In genomic region chr13:20924758-20925394, GRCh38 we compare ENCODE assay signal across 8 cellular contexts. TPM values are rescaled to one million over a fixed set of nuclear protein-coding genes. Genes with fewer than 3 reads are reported as not detected.
A peak's percentile ranks its signal among the peaks of the same experiment; 100 is the strongest.
DNase-seq lines count a peak whose midpoint lies in the region; ATAC-seq and TF ChIP-seq lines count a peak whose summit lies in the region.

No MANE protein-coding gene starts in this region.

- H3K27me3 ChIP-seq in Loucy (ENCODE audit: insufficient read depth, low read length, poor library complexity, severe bottlenecking) (no peaks in the 10 kb centered on the region), SJSA1 (replicated peaks) (no peaks in the 10 kb centered on the region), parathyroid adenoma (ENCODE audit: control insufficient read depth, insufficient read depth, low read length) (no peaks in the 10 kb centered on the region), upper lobe of left lung (no peaks in the 10 kb centered on the region)

- no peak overlapping the region for H3K9ac ChIP-seq in Loucy (ENCODE audit: low read depth, low read length, poor library complexity, severe bottlenecking)
- H3K9ac ChIP-seq in parathyroid adenoma = no peak overlapping the region

- ATAC-seq in upper lobe of left lung (ENCODE audit: low FRiP score in 2 of 2) = peak; percentile 63 to 73

- H3K4me2 ChIP-seq in Loucy (ENCODE audit: low read depth, low read length, poor library complexity, severe bottlenecking) = peak overlapping the region; percentile 39
- H3K4me2 ChIP-seq in parathyroid adenoma (ENCODE audit: low read length) = no peak overlapping the region

- TF ChIP-seq EP300 in upper lobe of left lung (IDR thresholded peaks at IDR 0.05) = no peak

- H3K36me3 ChIP-seq in Loucy (ENCODE audit: insufficient read depth, low read length) (no peaks in the 10 kb centered on the region), SJSA1 (no peaks in the 10 kb centered on the region), parathyroid adenoma (ENCODE audit: control insufficient read depth, insufficient read depth, low read length) (no peaks in the 10 kb centered on the region), upper lobe of left lung (no peaks in the 10 kb centered on the region)

- H2AFZ ChIP-seq in Loucy (ENCODE audit: low read length) (peak overlapping the region; percentile 81), parathyroid adenoma (no peak overlapping the region)

- 27 to 32% methylated on average over 3 of the region's 3 CpGs for WGBS in upper lobe of left lung, 2 donors

- no peaks in the 10 kb centered on the region for H3K9me3 ChIP-seq in Loucy (ENCODE audit: insufficient read depth, low read depth, low read length)
- no peaks in the 10 kb centered on the region for H3K9me3 ChIP-seq in SJSA1 (replicated peaks)
- H3K9me3 ChIP-seq in parathyroid adenoma (ENCODE audit: control insufficient read depth, low read length) = no peaks in the 10 kb centered on the region
- H3K9me3 ChIP-seq in upper lobe of left lung = no peaks in the 10 kb centered on the region

- no peaks in the 10 kb centered on the region for H3K4me1 ChIP-seq in Loucy (ENCODE audit: insufficient read depth, low read length, poor library complexity, severe bottlenecking)
- H3K4me1 ChIP-seq in SJSA1 (replicated peaks) = no peaks in the 10 kb centered on the region
- no peaks in the 10 kb centered on the region for H3K4me1 ChIP-seq in parathyroid adenoma
- H3K4me1 ChIP-seq in upper lobe of left lung = no peaks in the 10 kb centered on the region

- no peaks in the 10 kb centered on the region for H4K20me1 ChIP-seq in Loucy (ENCODE audit: insufficient read depth, low read length, poor library complexity, severe bottlenecking)

- H3K79me2 ChIP-seq in Loucy (ENCODE audit: insufficient read depth, low read length) (no peaks in the 10 kb centered on the region), parathyroid adenoma (no peaks in the 10 kb centered on the region)

- H3K27ac ChIP-seq in SJSA1 (no peak overlapping the region), parathyroid adenoma (no peak overlapping the region), upper lobe of left lung (no peak overlapping the region)

- peak; percentile 11 for DNase-seq in DMS 273 treated with DMSO at 0.1 percent for 48 hours (lab: John Stamatoyannopoulos, UW)
- peak; percentile 40 to 76 for DNase-seq in SJSA1 (ENCODE audit: low read depth in 1 of 2, low spot score in 2 of 2)
- peak; percentile 85 for DNase-seq in activated effector memory CD4-positive, alpha-beta T cell treated with anti-CD3 and anti-CD28 coated beads, Interleukin-2, amount 50 U/mL, for 16 hours
- DNase-seq in glomerular visceral epithelial cell (ENCODE audit: extremely low spot score) = peak; percentile 76
- DNase-seq in upper lobe of left lung = peak in 1 of 2 donors; percentile 79
- no peak for DNase-seq in GOT3 (lab: John Stamatoyannopoulos, UW)

- no peak for TF ChIP-seq POLR2A in upper lobe of left lung (IDR thresholded peaks at IDR 0.05)

- H3K4me3 ChIP-seq in Loucy (ENCODE audit: low read length, poor library complexity, severe bottlenecking) = no peak overlapping the region
- no peak overlapping the region for H3K4me3 ChIP-seq in SJSA1
- H3K4me3 ChIP-seq in parathyroid adenoma (ENCODE audit: low read depth, low read length) = no peak overlapping the region
- no peak overlapping the region for H3K4me3 ChIP-seq in upper lobe of left lung

- no peaks in the 10 kb centered on the region for H3K9me2 ChIP-seq in Loucy (replicated peaks; ENCODE audit: low read depth, low read length)

- TF ChIP-seq CTCF in Loucy (conservative IDR thresholded peaks at IDR 0.05; ENCODE audit: low read length) (peak; percentile 84), parathyroid adenoma (IDR thresholded peaks at IDR 0.05) (peak; percentile 52), upper lobe of left lung (IDR thresholded peaks at IDR 0.05) (peak in 5 of 6 experiments; percentile 32 to 67 (median 50))

- H3F3A ChIP-seq in Loucy (ENCODE audit: low read depth) = no peaks in the 10 kb centered on the region

RNA-seq across cellular contexts. Expression of gene XPO4, which starts 22.3 kb away (rescaled TPM):
- 11.5 and 20.1 TPM in 2 replicates for total RNA-seq in SJSA1 (2014; rRNA removed; shearing (Covaris generic))
- 10 to 100 TPM; 15.7 to 33.0 (median 17.4) TPM for total RNA-seq in upper lobe of left lung
